ENCODE assay signal across 8 cellular contexts in the genomic region with DNA sequence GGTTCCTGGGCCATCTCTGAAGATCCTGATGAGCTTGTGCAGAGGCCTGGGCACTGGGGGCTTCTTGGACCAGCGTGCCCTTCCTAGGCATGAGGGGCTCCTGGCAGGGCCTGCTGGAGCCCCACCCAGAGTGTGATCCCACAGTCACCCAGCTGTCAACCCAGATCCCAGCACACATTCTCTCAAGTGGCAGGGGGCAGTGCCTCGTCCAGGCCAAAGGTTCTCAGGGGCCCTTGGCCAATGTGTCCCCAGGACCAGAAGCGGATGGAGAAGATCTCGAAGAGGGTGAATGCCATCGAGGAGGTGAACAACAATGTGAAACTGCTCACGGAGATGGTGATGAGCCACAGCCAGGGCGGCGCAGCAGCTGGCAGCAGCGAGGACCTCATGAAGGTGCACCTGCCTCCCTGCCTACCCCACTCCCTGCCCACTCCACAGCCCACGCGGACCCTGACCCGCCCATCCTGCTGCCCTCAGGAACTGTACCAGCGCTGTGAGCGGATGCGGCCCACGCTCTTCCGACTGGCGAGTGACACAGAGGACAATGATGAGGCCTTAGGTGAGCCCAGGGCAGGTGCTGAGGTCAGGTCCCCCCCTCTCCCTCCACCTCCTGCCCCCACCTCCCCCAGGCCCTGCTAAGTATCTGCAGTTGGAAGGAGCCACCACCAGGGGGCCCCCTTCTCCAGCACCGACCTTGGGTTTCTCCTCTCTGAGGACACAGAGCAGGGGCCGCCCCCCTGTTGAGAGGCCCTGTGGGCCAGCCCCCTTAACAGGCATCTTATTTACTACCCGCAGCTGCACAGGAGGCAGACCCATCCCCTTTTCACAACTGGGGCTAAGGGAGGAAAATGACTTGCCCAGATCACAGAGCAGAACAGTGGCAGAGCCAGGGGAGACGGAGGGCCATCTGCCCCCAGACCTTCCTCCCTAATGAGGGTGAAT. TPM values are rescaled to one million over a fixed set of nuclear protein-coding genes. Genes with fewer than 3 reads are reported as not detected.
A peak's percentile ranks its signal among the peaks of the same experiment; 100 is the strongest.
DNase-seq lines count a peak whose midpoint lies in the region; ATAC-seq and TF ChIP-seq lines count a peak whose summit lies in the region.

No MANE protein-coding gene starts in this region.

- H3K4me3 Mint-ChIP-seq in activated CD4-positive, alpha-beta T cell treated with anti-CD3 and anti-CD28 coated beads, Interleukin-2, amount 10 ng/mL, durations not matched to agents 24 days and 14 days, result no peak overlapping the region

- ATAC-seq in HG02610 (IDR thresholded peaks at IDR 0.05; ENCODE audit: unreplicated experiment), result no peak

- no peaks in the 10 kb centered on the region for H3K9me3 Mint-ChIP-seq in activated CD4-positive, alpha-beta T cell treated with anti-CD3 and anti-CD28 coated beads, Interleukin-2, amount 10 ng/mL, durations not matched to agents 24 days and 14 days

- TF ChIP-seq CTCF in choroid plexus epithelial cell (conservative IDR thresholded peaks at IDR 0.05; ENCODE audit: low read depth, low read length), result peak; percentile 75

- peak overlapping the region; percentile 80 for H3K27ac Mint-ChIP-seq in activated CD4-positive, alpha-beta T cell treated with anti-CD3 and anti-CD28 coated beads, Interleukin-2, amount 10 ng/mL, durations not matched to agents 24 days and 14 days

- peaks cover 17% of the 10 kb centered on the region for H3K4me1 Mint-ChIP-seq in activated CD4-positive, alpha-beta T cell treated with anti-CD3 and anti-CD28 coated beads, Interleukin-2, amount 10 ng/mL, durations not matched to agents 24 days and 14 days

- intact Hi-C loops in activated CD4-positive, alpha-beta T cell treated with anti-CD3 and anti-CD28 coated beads, Interleukin-2, amount 10 ng/mL, durations not matched to agents 24 days and 14 days (cut with micrococcal nuclease), result loop anchor here (1.0 to 2.0 kb wide), 3 partner anchors 14 to 58 kb away; no protein-coding TSS in a partner anchor

- H3K4me3 ChIP-seq in choroid plexus epithelial cell (ENCODE audit: low read depth, low read length), result no peak overlapping the region

- DNase-seq in NCI-H1417 (lab: John Stamatoyannopoulos, UW) (peak in 2 of 3 experiments; percentile 15 to 56), NCI-H1417 treated with DMSO at 0.1 percent for 48 hours (lab: John Stamatoyannopoulos, UW) (no peak), NCI-H1092 treated with DMSO at 0.1 percent for 48 hours (lab: John Stamatoyannopoulos, UW) (peak; percentile 49), choroid plexus epithelial cell (ENCODE audit: low read depth) (peak; percentile 54), lung microvascular endothelial cell (ENCODE audit: low read depth in 2 of 2) (peak; percentile 51 to 69)
- peak; percentile 92 for DNase-seq in activated CD4-positive, alpha-beta T cell treated with anti-CD3 and anti-CD28 coated beads, Interleukin-2, amount 10 ng/mL, durations not matched to agents 24 days and 14 days
- peak; percentile 61 for DNase-seq in stimulated activated CD8-positive, alpha-beta memory T cell treated with anti-CD3 and anti-CD28 coated beads, Interleukin-4, amount 100 ng/mL, for 24 hours (ENCODE audit: low read depth)

- peaks cover 28% of the 10 kb centered on the region for H3K36me3 Mint-ChIP-seq in activated CD4-positive, alpha-beta T cell treated with anti-CD3 and anti-CD28 coated beads, Interleukin-2, amount 10 ng/mL, durations not matched to agents 24 days and 14 days (ENCODE audit: low read depth)

- no peaks in the 10 kb centered on the region for H3K27me3 Mint-ChIP-seq in activated CD4-positive, alpha-beta T cell treated with anti-CD3 and anti-CD28 coated beads, Interleukin-2, amount 10 ng/mL, durations not matched to agents 24 days and 14 days

RNA-seq across cellular contexts. Expression of a gene that starts 14.7 kb away (rescaled TPM):
- 75.8 and 77.2 TPM in 2 replicates for total RNA-seq in activated CD4-positive, alpha-beta T cell treated with anti-CD3 and anti-CD28 coated beads, Interleukin-2, amount 10 ng/mL, durations not matched to agents 24 days and 14 days
- 29.2 and 85.3 TPM in 2 replicates for total RNA-seq in lung microvascular endothelial cell

RNA-seq across cellular contexts. Expression of a gene that starts 16.1 kb away (rescaled TPM):
- 110 and 115 TPM in 2 replicates for total RNA-seq in activated CD4-positive, alpha-beta T cell treated with anti-CD3 and anti-CD28 coated beads, Interleukin-2, amount 10 ng/mL, durations not matched to agents 24 days and 14 days
- 0.40 and 0.87 TPM in 2 replicates for total RNA-seq in lung microvascular endothelial cell

RNA-seq across cellular contexts. Expression of a gene that starts 35.2 kb away (rescaled TPM):
- total RNA-seq in activated CD4-positive, alpha-beta T cell treated with anti-CD3 and anti-CD28 coated beads, Interleukin-2, amount 10 ng/mL, durations not matched to agents 24 days and 14 days, result 49.3 and 51.2 TPM in 2 replicates
- 5.0 and 6.7 TPM in 2 replicates for total RNA-seq in lung microvascular endothelial cell

RNA-seq across cellular contexts. Expression of a gene that starts 43.5 kb away (rescaled TPM):
- total RNA-seq in activated CD4-positive, alpha-beta T cell treated with anti-CD3 and anti-CD28 coated beads, Interleukin-2, amount 10 ng/mL, durations not matched to agents 24 days and 14 days, result not detected in 2 replicates
- not detected in 2 replicates for total RNA-seq in lung microvascular endothelial cell

RNA-seq across cellular contexts. Expression of a gene that starts 52.1 kb away (rescaled TPM):
- 361 and 362 TPM in 2 replicates for total RNA-seq in activated CD4-positive, alpha-beta T cell treated with anti-CD3 and anti-CD28 coated beads, Interleukin-2, amount 10 ng/mL, durations not matched to agents 24 days and 14 days
- total RNA-seq in lung microvascular endothelial cell, result 2,589 and 6,877 TPM in 2 replicates

Comparison
In these comparisons a context has a peak if more than half of its experiments do, and no peak if none do; other contexts are left out.
1. RNA of a gene that starts 16.1 kb away (total RNA-seq): 110 to 115 TPM in activated CD4-positive, alpha-beta T cell treated with anti-CD3 and anti-CD28 coated beads, Interleukin-2, amount 10 ng/mL, durations not matched to agents 24 days and 14 days; 0.40 to 0.87 TPM in lung microvascular endothelial cell; every median in the first group is over 10 times any median in the second.